Comparison of ENCODE assay signal across 36 cellular contexts in genomic region chr2:58650781-58651180, GRCh38.
"Had no signal": no experiment of that assay in that cellular context is flagged by ENCODE, and none has a peak within 500 bp of the region (broad histone marks: within the 10 kb centered on the region; RNA-seq: fewer than 3 reads in every experiment).

No MANE protein-coding gene starts in this region.

- DNase-seq: activated B cell treated with CpG ODN at 0.5 μM for 24 hours; activated CD4-positive, alpha-beta memory T cell treated with anti-CD3 and anti-CD28 coated beads for 36 hours; activated CD4-positive, alpha-beta T cell treated with anti-CD3 and anti-CD28 coated beads for 4 hours; activated CD4-positive, alpha-beta T cell treated with anti-CD3 and anti-CD28 coated beads, Interleukin-2, amount 10 ng/mL, durations not matched to agents 24 days and 14 days; activated CD4-positive, alpha-beta T cell treated with anti-CD3 and anti-CD28 coated beads, Interleukin-2, amount 50 U/mL, for 1 hour; activated CD4-positive, alpha-beta T cell treated with anti-CD3 and anti-CD28 coated beads, Interleukin-2, amount 50 U/mL, for 4 hours; activated CD4-positive, CD25-positive, alpha-beta regulatory T cell treated with anti-CD3 and anti-CD28 coated beads, Interleukin-2, amount 50 U/mL, for 72 hours; activated CD8-positive, alpha-beta memory T cell treated with anti-CD3 and anti-CD28 coated beads, Interleukin-2, amount 50 U/mL, for 4 hours; activated CD8-positive, alpha-beta T cell treated with anti-CD3 and anti-CD28 coated beads for 36 hours; activated effector memory CD4-positive, alpha-beta T cell treated with anti-CD3 and anti-CD28 coated beads, Interleukin-2, amount 50 U/mL, for 16 hours; activated gamma-delta T cell treated with Interleukin-2 at 50 U/mL for 16 hours; activated naive CD4-positive, alpha-beta T cell; activated naive CD4-positive, alpha-beta T cell treated with anti-CD3 and anti-CD28 coated beads for 36 hours; activated naive CD4-positive, alpha-beta T cell treated with anti-CD3 and anti-CD28 coated beads, Interleukin-2, amount 50 U/mL, for 16 hours; activated naive CD8-positive, alpha-beta T cell treated with anti-CD3 and anti-CD28 coated beads for 36 hours; activated T-cell treated with anti-CD3 and anti-CD28 coated beads for 4 hours; activated T-cell treated with anti-CD3 and anti-CD28 coated beads, Interleukin-2, amount 50 U/mL, for 1 hour; activated T-cell treated with anti-CD3 and anti-CD28 coated beads, Interleukin-2, amount 50 U/mL, for 4 hours; activated T-cell treated with anti-CD3 and anti-CD28 coated beads, Interleukin-2, amount 50 U/mL, for 72 hours; amniotic stem cell; aorta; body of pancreas; brain microvascular endothelial cell; central memory CD4-positive, alpha-beta T cell; T-helper 1 cell; T-helper 2 cell; T-helper 9 cell; WERI-Rb-1 had no signal

- FAIRE-seq: astrocyte, TTC549 had no signal

- H3K27ac ChIP-seq: body of pancreas, brain microvascular endothelial cell, breast epithelium, WERI-Rb-1 had no signal

- H3K36me3 ChIP-seq: brain microvascular endothelial cell, breast epithelium, WERI-Rb-1 had no signal

- ATAC-seq: activated CD8-positive, alpha-beta T cell treated with anti-CD3 and anti-CD28 coated beads for 36 hours; activated naive CD4-positive, alpha-beta T cell treated with anti-CD3 and anti-CD28 coated beads, Interleukin-2, amount 50 U/mL, for 72 hours; activated T-cell treated with anti-CD3 and anti-CD28 coated beads, Interleukin-2, amount 50 U/mL, for 4 hours; activated T-cell treated with anti-CD3 and anti-CD28 coated beads, Interleukin-2, amount 50 U/mL, for 72 hours; activated T-helper 17 cell treated with anti-CD3 and anti-CD28 coated beads, Interleukin-2, amount 50 U/mL, for 72 hours; body of pancreas had no signal

- H3K27ac Mint-ChIP-seq: activated B cell treated with CpG ODN at 0.5 μM for 24 hours; activated CD4-positive, alpha-beta memory T cell treated with anti-CD3 and anti-CD28 coated beads for 36 hours; activated CD4-positive, alpha-beta T cell treated with anti-CD3 and anti-CD28 coated beads, Interleukin-2, amount 10 ng/mL, durations not matched to agents 24 days and 14 days; activated CD8-positive, alpha-beta T cell treated with anti-CD3 and anti-CD28 coated beads for 36 hours; activated naive CD4-positive, alpha-beta T cell treated with anti-CD3 and anti-CD28 coated beads for 36 hours; activated naive CD4-positive, alpha-beta T cell treated with anti-CD3 and anti-CD28 coated beads, Interleukin-2, amount 50 U/mL, for 72 hours; activated naive CD8-positive, alpha-beta T cell treated with anti-CD3 and anti-CD28 coated beads for 36 hours; activated T-cell treated with anti-CD3 and anti-CD28 coated beads, Interleukin-2, amount 50 U/mL, for 72 hours; activated T-helper 1 cell treated with anti-CD3 and anti-CD28 coated beads, Interleukin-12 subunit alpha, Interleukin-12 subunit beta, Interleukin-2, Interleukin-4 antibody, amounts not matched to agents 30 ng/mL and 10 ng/mL and 1 ng/mL, durations not matched to agents 14 hours and 24 hours and 36 hours; activated T-helper 17 cell treated with anti-CD3 and anti-CD28 coated beads, Interleukin-2, amount 50 U/mL, for 72 hours; T-helper 1 cell treated with Interleukin-12 subunit alpha and Interleukin-12 subunit beta and Interleukin-4 antibody, amounts not matched to agents 30 μg/mL and 1 μg/mL, for 36 hours; T-helper 2 cell treated with Interferon-gamma antibody and Interleukin-4, amounts not matched to agents 5 μg/mL and 100 μg/mL, for 36 hours had no signal

- H3K36me3 Mint-ChIP-seq: activated CD4-positive, alpha-beta memory T cell treated with anti-CD3 and anti-CD28 coated beads for 36 hours; activated naive CD4-positive, alpha-beta T cell treated with anti-CD3 and anti-CD28 coated beads, Interleukin-2, amount 50 U/mL, for 72 hours; activated naive CD8-positive, alpha-beta T cell treated with anti-CD3 and anti-CD28 coated beads for 36 hours had no signal

- H3K9me3 Mint-ChIP-seq: activated B cell treated with CpG ODN at 0.5 μM for 24 hours; activated CD4-positive, alpha-beta memory T cell treated with anti-CD3 and anti-CD28 coated beads for 36 hours; activated CD4-positive, alpha-beta T cell treated with anti-CD3 and anti-CD28 coated beads, Interleukin-2, amount 10 ng/mL, durations not matched to agents 24 days and 14 days; activated CD8-positive, alpha-beta T cell treated with anti-CD3 and anti-CD28 coated beads for 36 hours; activated naive CD4-positive, alpha-beta T cell treated with anti-CD3 and anti-CD28 coated beads for 36 hours; activated naive CD4-positive, alpha-beta T cell treated with anti-CD3 and anti-CD28 coated beads, Interleukin-2, amount 50 U/mL, for 72 hours; activated naive CD8-positive, alpha-beta T cell treated with anti-CD3 and anti-CD28 coated beads for 36 hours; activated T-cell treated with anti-CD3 and anti-CD28 coated beads, Interleukin-2, amount 50 U/mL, for 4 hours; activated T-cell treated with anti-CD3 and anti-CD28 coated beads, Interleukin-2, amount 50 U/mL, for 72 hours; activated T-helper 1 cell treated with anti-CD3 and anti-CD28 coated beads, Interleukin-12 subunit alpha, Interleukin-12 subunit beta, Interleukin-2, Interleukin-4 antibody, amounts not matched to agents 30 ng/mL and 10 ng/mL and 1 ng/mL, durations not matched to agents 14 hours and 24 hours and 36 hours; activated T-helper 17 cell treated with anti-CD3 and anti-CD28 coated beads, Interleukin-2, amount 50 U/mL, for 72 hours; T-helper 1 cell treated with Interleukin-12 subunit alpha and Interleukin-12 subunit beta and Interleukin-4 antibody, amounts not matched to agents 30 μg/mL and 1 μg/mL, for 36 hours; T-helper 2 cell treated with Interferon-gamma antibody and Interleukin-4, amounts not matched to agents 5 μg/mL and 100 μg/mL, for 36 hours had no signal

- H3K9me3 ChIP-seq: body of pancreas, breast epithelium had no signal

- H3K27me3 Mint-ChIP-seq: activated CD4-positive, alpha-beta memory T cell treated with anti-CD3 and anti-CD28 coated beads for 36 hours; activated CD8-positive, alpha-beta T cell treated with anti-CD3 and anti-CD28 coated beads for 36 hours; activated naive CD8-positive, alpha-beta T cell treated with anti-CD3 and anti-CD28 coated beads for 36 hours had no signal

- H3K27me3 ChIP-seq: body of pancreas, brain microvascular endothelial cell, breast epithelium had no signal

- H3K4me1 ChIP-seq: body of pancreas, breast epithelium had no signal

- H3K4me3 Mint-ChIP-seq: activated B cell treated with CpG ODN at 0.5 μM for 24 hours; activated CD4-positive, alpha-beta memory T cell treated with anti-CD3 and anti-CD28 coated beads for 36 hours; activated CD4-positive, alpha-beta T cell treated with anti-CD3 and anti-CD28 coated beads, Interleukin-2, amount 10 ng/mL, durations not matched to agents 24 days and 14 days; activated CD8-positive, alpha-beta T cell treated with anti-CD3 and anti-CD28 coated beads for 36 hours; activated naive CD4-positive, alpha-beta T cell treated with anti-CD3 and anti-CD28 coated beads for 36 hours; activated naive CD8-positive, alpha-beta T cell treated with anti-CD3 and anti-CD28 coated beads for 36 hours; activated T-cell treated with anti-CD3 and anti-CD28 coated beads, Interleukin-2, amount 50 U/mL, for 4 hours; activated T-cell treated with anti-CD3 and anti-CD28 coated beads, Interleukin-2, amount 50 U/mL, for 72 hours; activated T-helper 1 cell treated with anti-CD3 and anti-CD28 coated beads, Interleukin-12 subunit alpha, Interleukin-12 subunit beta, Interleukin-2, Interleukin-4 antibody, amounts not matched to agents 30 ng/mL and 10 ng/mL and 1 ng/mL, durations not matched to agents 14 hours and 24 hours and 36 hours; activated T-helper 17 cell treated with anti-CD3 and anti-CD28 coated beads, Interleukin-2, amount 50 U/mL, for 72 hours; T-helper 1 cell treated with Interleukin-12 subunit alpha and Interleukin-12 subunit beta and Interleukin-4 antibody, amounts not matched to agents 30 μg/mL and 1 μg/mL, for 36 hours; T-helper 2 cell treated with Interferon-gamma antibody and Interleukin-4, amounts not matched to agents 5 μg/mL and 100 μg/mL, for 36 hours had no signal

- H3K4me3 ChIP-seq: body of pancreas, breast epithelium had no signal

- H3K4me1 Mint-ChIP-seq: activated B cell treated with CpG ODN at 0.5 μM for 24 hours; activated CD4-positive, alpha-beta T cell treated with anti-CD3 and anti-CD28 coated beads, Interleukin-2, amount 10 ng/mL, durations not matched to agents 24 days and 14 days; activated naive CD8-positive, alpha-beta T cell treated with anti-CD3 and anti-CD28 coated beads for 36 hours; activated T-helper 17 cell treated with anti-CD3 and anti-CD28 coated beads, Interleukin-2, amount 50 U/mL, for 72 hours had no signal
